1 cellular context compared by ENCODE assay signal in the genomic region with DNA sequence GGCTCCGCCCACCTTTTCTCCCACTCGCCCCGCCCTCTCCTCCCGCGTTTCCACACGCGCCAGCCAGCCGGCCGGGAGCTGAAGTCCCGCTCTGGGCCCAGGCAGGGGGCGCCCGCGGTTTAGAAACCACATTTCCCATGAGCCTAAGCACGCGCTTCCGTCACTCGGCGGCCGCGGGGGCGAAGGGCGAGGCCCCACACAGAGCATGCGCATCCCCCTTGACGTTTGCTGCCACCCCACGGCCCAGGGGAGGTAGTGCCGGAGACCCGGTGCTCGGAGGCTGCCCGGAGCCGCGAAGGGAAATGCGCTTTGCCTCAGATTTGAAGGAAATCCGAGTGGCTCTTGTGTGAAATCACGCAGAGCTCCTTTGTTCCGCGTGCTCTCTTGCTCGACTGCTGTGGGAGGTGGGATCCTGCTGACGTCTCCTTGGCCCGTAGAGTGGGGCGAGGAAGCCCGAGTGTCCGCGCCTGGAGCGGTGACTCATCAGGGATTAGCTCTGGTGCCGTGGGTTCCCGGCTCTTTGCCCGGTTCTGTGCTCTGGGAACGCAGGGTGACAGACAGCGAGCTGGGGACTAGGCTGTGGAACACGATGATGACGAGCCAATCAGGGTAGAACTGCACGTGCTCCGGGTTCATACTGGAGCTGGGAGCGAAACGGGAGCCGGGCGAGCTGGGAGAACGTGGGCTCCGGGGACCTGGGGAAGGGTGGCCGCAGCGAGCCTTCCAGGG.
TF ChIP-seq lines count a peak whose summit lies in the region.

No MANE protein-coding gene starts in this region.

TF ChIP-seq in HepG2, 621 proteins besides CTCF, POLR2A, EP300 and RAD21 (continued from another document and continues in another):
- TF ChIP-seq, protein P1, sequence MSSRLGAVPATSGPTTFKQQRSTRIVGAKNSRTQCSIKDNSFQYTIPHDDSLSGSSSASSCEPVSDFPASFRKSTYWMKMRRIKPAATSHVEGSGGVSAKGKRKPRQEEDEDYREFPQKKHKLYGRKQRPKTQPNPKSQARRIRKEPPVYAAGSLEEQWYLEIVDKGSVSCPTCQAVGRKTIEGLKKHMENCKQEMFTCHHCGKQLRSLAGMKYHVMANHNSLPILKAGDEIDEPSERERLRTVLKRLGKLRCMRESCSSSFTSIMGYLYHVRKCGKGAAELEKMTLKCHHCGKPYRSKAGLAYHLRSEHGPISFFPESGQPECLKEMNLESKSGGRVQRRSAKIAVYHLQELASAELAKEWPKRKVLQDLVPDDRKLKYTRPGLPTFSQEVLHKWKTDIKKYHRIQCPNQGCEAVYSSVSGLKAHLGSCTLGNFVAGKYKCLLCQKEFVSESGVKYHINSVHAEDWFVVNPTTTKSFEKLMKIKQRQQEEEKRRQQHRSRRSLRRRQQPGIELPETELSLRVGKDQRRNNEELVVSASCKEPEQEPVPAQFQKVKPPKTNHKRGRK (CRISPR knock-in tag; IDR thresholded peaks at IDR 0.05) = peak; percentile 76; the same call in 1 of the 2 replicates
- TF ChIP-seq EED (CRISPR knock-in tag; IDR thresholded peaks at IDR 0.05) (peak; percentile 73), REPIN1 (CRISPR knock-in tag; IDR thresholded peaks at IDR 0.05; ENCODE audit: borderline replicate concordance, low read depth) (peak; percentile 88; the same call in 1 of the 2 replicates), NFYC (CRISPR knock-in tag; IDR thresholded peaks at IDR 0.05) (peak; percentile 32), POGZ (CRISPR knock-in tag; IDR thresholded peaks at IDR 0.05) (peak; percentile 82), THAP11 (CRISPR knock-in tag; IDR thresholded peaks at IDR 0.05) (peak; percentile 99), ZNF749 (CRISPR knock-in tag; IDR thresholded peaks at IDR 0.05; ENCODE audit: borderline replicate concordance) (no peak), ASH2L (IDR thresholded peaks at IDR 0.05; ENCODE audit: insufficient read length, low read depth, low read length) (peak; percentile 21), MAF1 (CRISPR knock-in tag; IDR thresholded peaks at IDR 0.05; ENCODE audit: borderline replicate concordance) (0 out of 2 replicates have a peak, but pooled peaks have one; percentile 77), NFATC3 (CRISPR knock-in tag; IDR thresholded peaks at IDR 0.05) (peak; percentile 80; the same call in 1 of the 2 replicates), ZNF501 (CRISPR knock-in tag; IDR thresholded peaks at IDR 0.05) (peak; percentile 98), HNRNPLL (IDR thresholded peaks at IDR 0.05; ENCODE audit: low read depth, low read length, poor library complexity, severe bottlenecking) (peak; percentile 82), TEAD2 (CRISPR knock-in tag; IDR thresholded peaks at IDR 0.05) (0 out of 2 replicates have a peak, but pooled peaks have one; percentile 32), ZNF180 (CRISPR knock-in tag; IDR thresholded peaks at IDR 0.05; ENCODE audit: borderline replicate concordance, low read depth) (0 out of 2 replicates have a peak, but pooled peaks have one; percentile 9), SSRP1 (CRISPR knock-in tag; IDR thresholded peaks at IDR 0.05) (no peak), RNF2 (conservative IDR thresholded peaks at IDR 0.05; ENCODE audit: low read depth) (peak; percentile 8), ZIK1 (CRISPR knock-in tag; IDR thresholded peaks at IDR 0.05; ENCODE audit: borderline replicate concordance, low read depth) (peak; percentile 55; the same call in 1 of the 2 replicates), NCOA1 (CRISPR knock-in tag; IDR thresholded peaks at IDR 0.05) (peak; percentile 21; the same call in 1 of the 2 replicates), SOX6 (IDR thresholded peaks at IDR 0.05) (no peak), SOX6 (CRISPR knock-in tag; IDR thresholded peaks at IDR 0.05) (peak; percentile 73; the same call in 1 of the 2 replicates), PAF1 (CRISPR knock-in tag; IDR thresholded peaks at IDR 0.05) (no peak), CBFB (CRISPR knock-in tag; IDR thresholded peaks at IDR 0.05) (peak; percentile 95), KDM4B (CRISPR knock-in tag; IDR thresholded peaks at IDR 0.05) (0 out of 2 replicates have a peak, but pooled peaks have one; percentile 17), ZNF160 (CRISPR knock-in tag; IDR thresholded peaks at IDR 0.05) (peak; percentile 79), ZNF883 (CRISPR knock-in tag; IDR thresholded peaks at IDR 0.05; ENCODE audit: not compliant biosample characterization) (peak; percentile 80), MTF1 (CRISPR knock-in tag; IDR thresholded peaks at IDR 0.05) (peak; percentile 77; the same call in 1 of the 2 replicates), ZBTB7B (CRISPR knock-in tag; IDR thresholded peaks at IDR 0.05) (no peak), ZNF383 (CRISPR knock-in tag; IDR thresholded peaks at IDR 0.05; ENCODE audit: borderline replicate concordance) (no peak), TBX3 (IDR thresholded peaks at IDR 0.05; ENCODE audit: borderline replicate concordance) (0 out of 2 replicates have a peak, but pooled peaks have one; percentile 15), ZNF83 (CRISPR knock-in tag; IDR thresholded peaks at IDR 0.05; ENCODE audit: borderline replicate concordance) (0 out of 2 replicates have a peak, but pooled peaks have one; percentile 33), MED1 (CRISPR knock-in tag; IDR thresholded peaks at IDR 0.05) (peak; percentile 71; the same call in 1 of the 2 replicates), HOXD1 (CRISPR knock-in tag; IDR thresholded peaks at IDR 0.05) (no peak)
- TF ChIP-seq, protein P2, sequence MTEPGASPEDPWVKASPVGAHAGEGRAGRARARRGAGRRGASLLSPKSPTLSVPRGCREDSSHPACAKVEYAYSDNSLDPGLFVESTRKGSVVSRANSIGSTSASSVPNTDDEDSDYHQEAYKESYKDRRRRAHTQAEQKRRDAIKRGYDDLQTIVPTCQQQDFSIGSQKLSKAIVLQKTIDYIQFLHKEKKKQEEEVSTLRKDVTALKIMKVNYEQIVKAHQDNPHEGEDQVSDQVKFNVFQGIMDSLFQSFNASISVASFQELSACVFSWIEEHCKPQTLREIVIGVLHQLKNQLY (CRISPR knock-in tag; IDR thresholded peaks at IDR 0.05) = peak; percentile 57; the same call in 1 of the 2 replicates
- TF ChIP-seq, protein P3, sequence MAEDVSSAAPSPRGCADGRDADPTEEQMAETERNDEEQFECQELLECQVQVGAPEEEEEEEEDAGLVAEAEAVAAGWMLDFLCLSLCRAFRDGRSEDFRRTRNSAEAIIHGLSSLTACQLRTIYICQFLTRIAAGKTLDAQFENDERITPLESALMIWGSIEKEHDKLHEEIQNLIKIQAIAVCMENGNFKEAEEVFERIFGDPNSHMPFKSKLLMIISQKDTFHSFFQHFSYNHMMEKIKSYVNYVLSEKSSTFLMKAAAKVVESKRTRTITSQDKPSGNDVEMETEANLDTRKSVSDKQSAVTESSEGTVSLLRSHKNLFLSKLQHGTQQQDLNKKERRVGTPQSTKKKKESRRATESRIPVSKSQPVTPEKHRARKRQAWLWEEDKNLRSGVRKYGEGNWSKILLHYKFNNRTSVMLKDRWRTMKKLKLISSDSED (CRISPR knock-in tag; IDR thresholded peaks at IDR 0.05) = no peak
- TF ChIP-seq, protein P4, sequence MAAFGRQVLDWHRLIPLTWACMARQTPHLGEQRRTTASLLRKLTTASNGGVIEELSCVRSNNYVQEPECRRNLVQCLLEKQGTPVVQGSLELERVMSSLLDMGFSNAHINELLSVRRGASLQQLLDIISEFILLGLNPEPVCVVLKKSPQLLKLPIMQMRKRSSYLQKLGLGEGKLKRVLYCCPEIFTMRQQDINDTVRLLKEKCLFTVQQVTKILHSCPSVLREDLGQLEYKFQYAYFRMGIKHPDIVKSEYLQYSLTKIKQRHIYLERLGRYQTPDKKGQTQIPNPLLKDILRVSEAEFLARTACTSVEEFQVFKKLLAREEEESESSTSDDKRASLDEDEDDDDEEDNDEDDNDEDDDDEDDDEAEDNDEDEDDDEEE (CRISPR knock-in tag; IDR thresholded peaks at IDR 0.05) = no peak; the same call in none of the 2 replicates
- TF ChIP-seq, protein P5, sequence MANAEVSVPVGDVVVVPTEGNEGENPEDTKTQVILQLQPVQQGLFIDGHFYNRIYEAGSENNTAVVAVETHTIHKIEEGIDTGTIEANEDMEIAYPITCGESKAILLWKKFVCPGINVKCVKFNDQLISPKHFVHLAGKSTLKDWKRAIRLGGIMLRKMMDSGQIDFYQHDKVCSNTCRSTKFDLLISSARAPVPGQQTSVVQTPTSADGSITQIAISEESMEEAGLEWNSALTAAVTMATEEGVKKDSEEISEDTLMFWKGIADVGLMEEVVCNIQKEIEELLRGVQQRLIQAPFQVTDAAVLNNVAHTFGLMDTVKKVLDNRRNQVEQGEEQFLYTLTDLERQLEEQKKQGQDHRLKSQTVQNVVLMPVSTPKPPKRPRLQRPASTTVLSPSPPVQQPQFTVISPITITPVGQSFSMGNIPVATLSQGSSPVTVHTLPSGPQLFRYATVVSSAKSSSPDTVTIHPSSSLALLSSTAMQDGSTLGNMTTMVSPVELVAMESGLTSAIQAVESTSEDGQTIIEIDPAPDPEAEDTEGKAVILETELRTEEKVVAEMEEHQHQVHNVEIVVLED (CRISPR knock-in tag; IDR thresholded peaks at IDR 0.05; ENCODE audit: borderline replicate concordance) = peak; percentile 98
- TF ChIP-seq, protein P6, sequence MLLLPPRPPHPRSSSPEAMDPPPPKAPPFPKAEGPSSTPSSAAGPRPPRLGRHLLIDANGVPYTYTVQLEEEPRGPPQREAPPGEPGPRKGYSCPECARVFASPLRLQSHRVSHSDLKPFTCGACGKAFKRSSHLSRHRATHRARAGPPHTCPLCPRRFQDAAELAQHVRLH (CRISPR knock-in tag; IDR thresholded peaks at IDR 0.05; ENCODE audit: borderline replicate concordance, low read depth) = peak; percentile 92
- TF ChIP-seq, protein P7, sequence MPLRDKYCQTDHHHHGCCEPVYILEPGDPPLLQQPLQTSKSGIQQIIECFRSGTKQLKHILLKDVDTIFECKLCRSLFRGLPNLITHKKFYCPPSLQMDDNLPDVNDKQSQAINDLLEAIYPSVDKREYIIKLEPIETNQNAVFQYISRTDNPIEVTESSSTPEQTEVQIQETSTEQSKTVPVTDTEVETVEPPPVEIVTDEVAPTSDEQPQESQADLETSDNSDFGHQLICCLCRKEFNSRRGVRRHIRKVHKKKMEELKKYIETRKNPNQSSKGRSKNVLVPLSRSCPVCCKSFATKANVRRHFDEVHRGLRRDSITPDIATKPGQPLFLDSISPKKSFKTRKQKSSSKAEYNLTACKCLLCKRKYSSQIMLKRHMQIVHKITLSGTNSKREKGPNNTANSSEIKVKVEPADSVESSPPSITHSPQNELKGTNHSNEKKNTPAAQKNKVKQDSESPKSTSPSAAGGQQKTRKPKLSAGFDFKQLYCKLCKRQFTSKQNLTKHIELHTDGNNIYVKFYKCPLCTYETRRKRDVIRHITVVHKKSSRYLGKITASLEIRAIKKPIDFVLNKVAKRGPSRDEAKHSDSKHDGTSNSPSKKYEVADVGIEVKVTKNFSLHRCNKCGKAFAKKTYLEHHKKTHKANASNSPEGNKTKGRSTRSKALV (CRISPR knock-in tag; IDR thresholded peaks at IDR 0.05) = peak; percentile 90
- TF ChIP-seq, protein P8, sequence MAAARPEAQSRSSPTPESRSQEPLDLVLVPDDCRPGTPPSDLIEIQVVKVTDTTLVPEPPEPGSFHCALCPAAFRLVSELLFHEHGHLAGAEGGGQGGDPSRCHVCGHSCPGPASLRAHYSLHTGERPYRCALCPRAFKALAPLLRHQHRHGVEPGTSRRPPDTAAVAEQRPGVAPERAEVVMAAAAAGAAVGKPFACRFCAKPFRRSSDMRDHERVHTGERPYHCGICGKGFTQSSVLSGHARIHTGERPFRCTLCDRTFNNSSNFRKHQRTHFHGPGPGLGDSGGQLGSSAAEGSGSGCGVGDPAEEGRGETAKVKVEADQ (CRISPR knock-in tag; IDR thresholded peaks at IDR 0.05; ENCODE audit: borderline replicate concordance) = no peak; the same call in 1 of the 2 replicates
- TF ChIP-seq, protein P9, sequence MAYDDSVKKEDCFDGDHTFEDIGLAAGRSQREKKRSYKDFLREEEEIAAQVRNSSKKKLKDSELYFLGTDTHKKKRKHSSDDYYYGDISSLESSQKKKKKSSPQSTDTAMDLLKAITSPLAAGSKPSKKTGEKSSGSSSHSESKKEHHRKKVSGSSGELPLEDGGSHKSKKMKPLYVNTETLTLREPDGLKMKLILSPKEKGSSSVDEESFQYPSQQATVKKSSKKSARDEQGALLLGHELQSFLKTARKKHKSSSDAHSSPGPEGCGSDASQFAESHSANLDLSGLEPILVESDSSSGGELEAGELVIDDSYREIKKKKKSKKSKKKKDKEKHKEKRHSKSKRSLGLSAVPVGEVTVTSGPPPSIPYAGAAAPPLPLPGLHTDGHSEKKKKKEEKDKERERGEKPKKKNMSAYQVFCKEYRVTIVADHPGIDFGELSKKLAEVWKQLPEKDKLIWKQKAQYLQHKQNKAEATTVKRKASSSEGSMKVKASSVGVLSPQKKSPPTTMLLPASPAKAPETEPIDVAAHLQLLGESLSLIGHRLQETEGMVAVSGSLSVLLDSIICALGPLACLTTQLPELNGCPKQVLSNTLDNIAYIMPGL (CRISPR knock-in tag; IDR thresholded peaks at IDR 0.05; ENCODE audit: borderline replicate concordance in 1 of 2, low read depth in 1 of 2) = peak; percentile 92 to 96
- TF ChIP-seq, protein P10, sequence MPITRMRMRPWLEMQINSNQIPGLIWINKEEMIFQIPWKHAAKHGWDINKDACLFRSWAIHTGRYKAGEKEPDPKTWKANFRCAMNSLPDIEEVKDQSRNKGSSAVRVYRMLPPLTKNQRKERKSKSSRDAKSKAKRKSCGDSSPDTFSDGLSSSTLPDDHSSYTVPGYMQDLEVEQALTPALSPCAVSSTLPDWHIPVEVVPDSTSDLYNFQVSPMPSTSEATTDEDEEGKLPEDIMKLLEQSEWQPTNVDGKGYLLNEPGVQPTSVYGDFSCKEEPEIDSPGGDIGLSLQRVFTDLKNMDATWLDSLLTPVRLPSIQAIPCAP (CRISPR knock-in tag; IDR thresholded peaks at IDR 0.05; ENCODE audit: low read depth) = no peak
- TF ChIP-seq, protein P11, sequence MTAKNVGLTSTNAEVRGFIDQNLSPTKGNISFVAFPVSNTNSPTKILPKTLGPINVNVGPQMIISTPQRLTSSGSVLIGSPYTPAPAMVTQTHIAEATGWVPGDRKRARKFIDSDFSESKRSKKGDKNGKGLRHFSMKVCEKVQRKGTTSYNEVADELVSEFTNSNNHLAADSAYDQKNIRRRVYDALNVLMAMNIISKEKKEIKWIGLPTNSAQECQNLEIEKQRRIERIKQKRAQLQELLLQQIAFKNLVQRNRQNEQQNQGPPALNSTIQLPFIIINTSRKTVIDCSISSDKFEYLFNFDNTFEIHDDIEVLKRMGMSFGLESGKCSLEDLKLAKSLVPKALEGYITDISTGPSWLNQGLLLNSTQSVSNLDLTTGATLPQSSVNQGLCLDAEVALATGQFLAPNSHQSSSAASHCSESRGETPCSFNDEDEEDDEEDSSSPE (CRISPR knock-in tag; IDR thresholded peaks at IDR 0.05) = peak; percentile 87
- TF ChIP-seq, protein P12, sequence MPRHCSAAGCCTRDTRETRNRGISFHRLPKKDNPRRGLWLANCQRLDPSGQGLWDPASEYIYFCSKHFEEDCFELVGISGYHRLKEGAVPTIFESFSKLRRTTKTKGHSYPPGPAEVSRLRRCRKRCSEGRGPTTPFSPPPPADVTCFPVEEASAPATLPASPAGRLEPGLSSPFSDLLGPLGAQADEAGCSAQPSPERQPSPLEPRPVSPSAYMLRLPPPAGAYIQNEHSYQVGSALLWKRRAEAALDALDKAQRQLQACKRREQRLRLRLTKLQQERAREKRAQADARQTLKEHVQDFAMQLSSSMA (CRISPR knock-in tag; IDR thresholded peaks at IDR 0.05) = peak; percentile 81; the same call in 1 of the 2 replicates
- TF ChIP-seq, protein P13, sequence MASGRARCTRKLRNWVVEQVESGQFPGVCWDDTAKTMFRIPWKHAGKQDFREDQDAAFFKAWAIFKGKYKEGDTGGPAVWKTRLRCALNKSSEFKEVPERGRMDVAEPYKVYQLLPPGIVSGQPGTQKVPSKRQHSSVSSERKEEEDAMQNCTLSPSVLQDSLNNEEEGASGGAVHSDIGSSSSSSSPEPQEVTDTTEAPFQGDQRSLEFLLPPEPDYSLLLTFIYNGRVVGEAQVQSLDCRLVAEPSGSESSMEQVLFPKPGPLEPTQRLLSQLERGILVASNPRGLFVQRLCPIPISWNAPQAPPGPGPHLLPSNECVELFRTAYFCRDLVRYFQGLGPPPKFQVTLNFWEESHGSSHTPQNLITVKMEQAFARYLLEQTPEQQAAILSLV (CRISPR knock-in tag; IDR thresholded peaks at IDR 0.05; ENCODE audit: borderline replicate concordance) = peak; percentile 28; the same call in 1 of the 2 replicates
